Comparison of ENCODE assay signal across 20 cellular contexts in genomic region chr18:63263444-63263843, GRCh38. TPM values are rescaled to one million over a fixed set of nuclear protein-coding genes. Genes with fewer than 3 reads are reported as not detected.
DNase-seq lines count a peak whose midpoint lies in the region; ATAC-seq and TF ChIP-seq lines count a peak whose summit lies in the region.
"Had no signal": no experiment of that assay in that cellular context is flagged by ENCODE, and none has a peak within 500 bp of the region (broad histone marks: within the 10 kb centered on the region; RNA-seq: fewer than 3 reads in every experiment).

No MANE protein-coding gene starts in this region.

- WGBS in heart left ventricle, 4 donors, result 84 to 91% (median 87%) methylated on average over 2 of the region's 2 CpGs

- H3K27me3 ChIP-seq in heart left ventricle (no peaks in the 10 kb centered on the region), gastrocnemius medialis (no peaks in the 10 kb centered on the region), uterus (no peaks in the 10 kb centered on the region)

- H3K36me3 ChIP-seq in heart left ventricle (no peaks in the 10 kb centered on the region), gastrocnemius medialis (no peaks in the 10 kb centered on the region), uterus (no peaks in the 10 kb centered on the region)
- H3K36me3 ChIP-seq: HAP-1 had no signal

- H3K9me3 ChIP-seq in heart left ventricle (no peaks in the 10 kb centered on the region), gastrocnemius medialis (no peaks in the 10 kb centered on the region), uterus (no peaks in the 10 kb centered on the region)
- H3K9me3 ChIP-seq: HAP-1 had no signal

- peaks cover 0 to 29% (median 10%) of the 10 kb centered on the region in 12 donors for H3K4me1 ChIP-seq in heart left ventricle
- peaks cover 54 to 61% of the 10 kb centered on the region in 2 donors for H3K4me1 ChIP-seq in gastrocnemius medialis
- H3K4me1 ChIP-seq in uterus, result no peaks in the 10 kb centered on the region
- H3K4me1 ChIP-seq: HAP-1 had no signal

- TF ChIP-seq CTCF in heart left ventricle (IDR thresholded peaks at IDR 0.05) (no peak), gastrocnemius medialis (IDR thresholded peaks at IDR 0.05 in 4 of 5, conservative IDR thresholded peaks at IDR 0.05 in 1 of 5) (no peak), uterus (IDR thresholded peaks at IDR 0.05) (no peak)

- in situ Hi-C loops in gastrocnemius medialis (cut with MboI; ENCODE audit: low sequenced_read_pairs in 4 of 4), result loop anchor here in 1 of 4 donors (10.0 kb wide), 1 partner anchor 51 kb away; the partner anchor contains the start of gene BCL2

- H3K4me3 ChIP-seq in heart left ventricle, result no peak overlapping the region
- H3K4me3 ChIP-seq in gastrocnemius medialis, result peak overlapping the region in 1 of 4 donors; percentile 10
- no peak overlapping the region for H3K4me3 ChIP-seq in uterus
- H3K4me3 ChIP-seq: HAP-1, lung had no signal

- H3K27ac ChIP-seq in heart left ventricle (peak overlapping the region in 7 of 12 donors; percentile 25 to 74 (median 64)), gastrocnemius medialis (peak overlapping the region; percentile 69 to 84 (median 82)), uterus (peak overlapping the region; percentile 67 to 71)
- H3K27ac ChIP-seq: HL-60 had no signal

- intact Hi-C loops in Right ventricle myocardium superior (cut with DNase I) (no loop called here), left cardiac atrium (cut with DNase I) (no loop called here), heart left ventricle (cut with DNase I) (loop anchor here in 4 of 10 donors (2.0 to 10.0 kb wide), 5 partner anchors 51 to 241 kb away; partner anchors contain the start of gene BCL2 (in 3 of the 4)), gastrocnemius medialis (cut with DNase I; ENCODE audit: low total_unique reads) (loop anchor here (2.0 to 5.0 kb wide), 3 partner anchors 55 to 133 kb away; partner anchors contain the start of gene BCL2), uterus (cut with DNase I; ENCODE audit: low total_unique reads) (no loop called here)

- DNase-seq in Right ventricle myocardium superior (no peak), left cardiac atrium (no peak), heart left ventricle (no peak), gastrocnemius medialis (no peak), uterus (no peak), NCI-H524 treated with DMSO at 0.1 percent for 48 hours (lab: John Stamatoyannopoulos, UW) (no peak)
- no peak for DNase-seq in effector CD4-positive, alpha-beta T cell
- DNase-seq: activated CD4-positive, alpha-beta T cell treated with anti-CD3 and anti-CD28 coated beads, Interleukin-2, amount 10 ng/mL, durations not matched to agents 24 days and 14 days; activated CD8-positive, alpha-beta memory T cell treated with anti-CD3 and anti-CD28 coated beads, Interleukin-2, amount 50 U/mL, for 4 hours; activated gamma-delta T cell; immature natural killer cell; MV-4-11; NCI-H187 treated with DMSO at 0.1 percent for 48 hours; NCI-H510A; stimulated activated naive CD4-positive, alpha-beta T cell treated with Interleukin-2 at 50 U/mL for 16 hours; T-helper 1 cell had no signal

- ATAC-seq in Right ventricle myocardium superior (ENCODE audit: poor library complexity) (peak; percentile 55), left cardiac atrium (no peak), heart left ventricle (peak in 1 of 4 donors; percentile 30), gastrocnemius medialis (peak; percentile 14 to 61), GM18870 (IDR thresholded peaks at IDR 0.05; ENCODE audit: unreplicated experiment) (no peak)

- TF ChIP-seq POLR2A in heart left ventricle (IDR thresholded peaks at IDR 0.05) (no peak), gastrocnemius medialis (IDR thresholded peaks at IDR 0.05) (no peak), uterus (IDR thresholded peaks at IDR 0.05) (no peak)

RNA-seq across cellular contexts. Expression of gene BCL2, which starts 56.1 kb away (rescaled TPM):
- total RNA-seq in Right ventricle myocardium superior (9.0 TPM), left cardiac atrium (10 to 100 TPM; 10.1 to 11.6 TPM), heart left ventricle (10 to 100 TPM in 4 of 9 donors, 1 to 10 TPM in 5; 4.8 to 24.2 (median 9.1) TPM), gastrocnemius medialis (10 to 100 TPM in 2 of 4 donors, 1 to 10 TPM in 2; 6.2 to 20.4 (median 13.7) TPM), uterus (10 to 100 TPM; 16.1 to 61.1 (median 36.9) TPM)
- 1 to 10 TPM; 2.9 to 4.5 TPM for polyA plus RNA-seq in heart left ventricle

Comparison
In these comparisons a context has a peak if more than half of its experiments do, and no peak if none do; other contexts are left out.
1. ATAC-seq: peak in Right ventricle myocardium superior (single experiment) and gastrocnemius medialis (2 of 2); none in left cardiac atrium (0 of 2) and GM18870 (single experiment).
2. Peak in every context shown above with its lines, with median percentiles within 50 percentile points of each other: H3K27ac ChIP-seq.